In genomic region chr19:48955308-48955958, GRCh38 we compare ENCODE assay signal across 8 cellular contexts. TPM values are rescaled to one million over a fixed set of nuclear protein-coding genes. Genes with fewer than 3 reads are reported as not detected.
A peak's percentile ranks its signal among the peaks of the same experiment; 100 is the strongest.
DNase-seq lines count a peak whose midpoint lies in the region; ATAC-seq and TF ChIP-seq lines count a peak whose summit lies in the region.

No MANE protein-coding gene starts in this region.

- H3K9me3 ChIP-seq in DND-41 (ENCODE audit: insufficient read depth, low read length, severe bottlenecking) (no peaks in the 10 kb centered on the region), PC-3 (ENCODE audit: low read length) (no peaks in the 10 kb centered on the region), parathyroid adenoma (ENCODE audit: control insufficient read depth, low read length) (no peaks in the 10 kb centered on the region)

- H3K9ac ChIP-seq in DND-41 (ENCODE audit: low read depth, low read length) (peak overlapping the region; percentile 89), PC-3 (ENCODE audit: low read length) (peak overlapping the region; percentile 94), parathyroid adenoma (peak overlapping the region; percentile 32)

- POLR2A ChIA-PET in PC-3 (lab: Charles Lee; ENCODE audit: unreplicated experiment) = no interaction called here

- peak overlapping the region; percentile 75 to 89; a peak in 3 of 4 replicates for H3K4me3 ChIP-seq in DND-41 (ENCODE audit: low read depth in 1 of 2, low read length in 2 of 2)
- H3K4me3 ChIP-seq in PC-3 (ENCODE audit: low read length) = peak overlapping the region; percentile 87
- H3K4me3 ChIP-seq in epithelial cell of proximal tubule (ENCODE audit: low read depth, low read length) = peak overlapping the region; percentile 99
- H3K4me3 ChIP-seq in parathyroid adenoma (ENCODE audit: low read depth, low read length) = peak overlapping the region; percentile 91

- H3F3A ChIP-seq in PC-3 (ENCODE audit: low read length, unreplicated experiment) = no peaks in the 10 kb centered on the region

- H3K4me1 ChIP-seq in DND-41 (ENCODE audit: insufficient read depth, low read length) (peaks cover 32% of the 10 kb centered on the region), PC-3 (ENCODE audit: insufficient read depth, low read length) (peaks cover 4% of the 10 kb centered on the region; the same call in 1 of the 2 replicates), parathyroid adenoma (peaks cover 4% of the 10 kb centered on the region)

- CTCF ChIA-PET in PC-3 (lab: Charles Lee) = no interaction called here

- no peaks in the 10 kb centered on the region for H3K9me2 ChIP-seq in PC-3 (replicated peaks; ENCODE audit: low read length)

- H3K27me3 ChIP-seq in DND-41 (ENCODE audit: insufficient read depth, low read length, poor library complexity) (no peaks in the 10 kb centered on the region), PC-3 (ENCODE audit: low read length) (no peaks in the 10 kb centered on the region), parathyroid adenoma (ENCODE audit: control insufficient read depth, insufficient read depth, low read length) (no peaks in the 10 kb centered on the region)

- TF ChIP-seq CTCF in DND-41 (IDR thresholded peaks at IDR 0.05; ENCODE audit: borderline replicate concordance, extremely low read depth, low read length, poor library complexity, severe bottlenecking) (no peak), PC-3 (conservative IDR thresholded peaks at IDR 0.05; ENCODE audit: low read depth, low read length) (no peak), epithelial cell of proximal tubule (conservative IDR thresholded peaks at IDR 0.05; ENCODE audit: low read depth, low read length) (no peak), parathyroid adenoma (IDR thresholded peaks at IDR 0.05) (no peak)

- intact Hi-C loops in PC-3 (cut with micrococcal nuclease) = no loop called here

- peak overlapping the region; percentile 94 for H3K27ac ChIP-seq in DND-41 (ENCODE audit: low read length)
- no peak overlapping the region for H3K27ac ChIP-seq in PC-3 (ENCODE audit: low read length)
- H3K27ac ChIP-seq in parathyroid adenoma = peak overlapping the region; percentile 51

- ATAC-seq in DND-41 (ENCODE audit: insufficient read depth, low read depth) (no peak), PC-3 (no peak)

- H3K36me3 ChIP-seq in DND-41 (ENCODE audit: insufficient read depth, low read length) (peaks cover 15% of the 10 kb centered on the region), PC-3 (ENCODE audit: low read depth, low read length) (no peaks in the 10 kb centered on the region), parathyroid adenoma (ENCODE audit: control insufficient read depth, insufficient read depth, low read length) (no peaks in the 10 kb centered on the region)

- H3K4me2 ChIP-seq in DND-41 (ENCODE audit: insufficient read depth, low read length) = peak overlapping the region; percentile 87
- peak overlapping the region; percentile 83 for H3K4me2 ChIP-seq in PC-3 (ENCODE audit: low read length)
- peak overlapping the region; percentile 95 for H3K4me2 ChIP-seq in parathyroid adenoma (ENCODE audit: low read length)

- peak overlapping the region; percentile 77 for H2AFZ ChIP-seq in DND-41 (ENCODE audit: low read depth, low read length)
- H2AFZ ChIP-seq in PC-3 (ENCODE audit: low read length) = 0 out of 2 replicates have a peak overlapping the region, but pooled peaks have one; percentile 87
- H2AFZ ChIP-seq in parathyroid adenoma = peak overlapping the region; percentile 97

- H4K20me1 ChIP-seq in DND-41 (ENCODE audit: insufficient read depth, low read length) = 0 out of 2 replicates have a peak, but pooled peaks cover 3% of the 10 kb centered on the region
- no peaks in the 10 kb centered on the region for H4K20me1 ChIP-seq in PC-3 (ENCODE audit: low read length)

- no TSS peak for BruUV-seq in PC-3 (replicated peaks; lab: Mats Ljungman, UMichigan)

- peaks cover 29% of the 10 kb centered on the region for H3K79me2 ChIP-seq in DND-41 (ENCODE audit: insufficient read depth, low read length)
- peaks cover 15% of the 10 kb centered on the region for H3K79me2 ChIP-seq in PC-3 (ENCODE audit: low read length)
- H3K79me2 ChIP-seq in parathyroid adenoma = no peaks in the 10 kb centered on the region

- no peak for DNase-seq in DND-41
- DNase-seq in PC-3 = no peak
- DNase-seq in epithelial cell of proximal tubule (ENCODE audit: low read depth) = no peak
- DNase-seq in H4 (ENCODE audit: low spot score) = no peak
- no peak for DNase-seq in putamen (ENCODE audit: low spot score)
- DNase-seq in activated effector memory CD4-positive, alpha-beta T cell treated with Interleukin-2 at 50 U/mL for 16 hours = no peak
- DNase-seq in DMS79 (lab: John Stamatoyannopoulos, UW) = no peak

RNA-seq across cellular contexts. Expression of gene BAX, which starts 0.8 kb away (rescaled TPM):
- total RNA-seq in PC-3 (2014; rRNA removed) (43.0 and 44.8 TPM in 2 replicates), epithelial cell of proximal tubule (173 and 179 TPM in 2 replicates)
- total RNA-seq in H4 (2014; rRNA removed; shearing (Covaris generic)) = 132 and 135 TPM in 2 replicates

RNA-seq across cellular contexts. Expression of gene FTL, which starts 9.7 kb away (rescaled TPM):
- total RNA-seq in PC-3 (2014; rRNA removed) (1,109 and 1,250 TPM in 2 replicates), epithelial cell of proximal tubule (1,293 and 2,420 TPM in 2 replicates)
- total RNA-seq in H4 (2014; rRNA removed; shearing (Covaris generic)) = 22,782 and 25,960 TPM in 2 replicates

RNA-seq across cellular contexts. Expression of gene DHDH, which starts 21.9 kb away (rescaled TPM):
- total RNA-seq in PC-3 (2014; rRNA removed) = 1.6 and 1.8 TPM in 2 replicates
- total RNA-seq in epithelial cell of proximal tubule = 0.07 and 0.35 TPM in 2 replicates
- total RNA-seq in H4 (2014; rRNA removed; shearing (Covaris generic)) = 0.27 TPM in 1 of 2 replicates, not detected in the other

RNA-seq across cellular contexts. Expression of gene GYS1, which starts 37.7 kb away (rescaled TPM):
- 38.6 and 54.0 TPM in 2 replicates for total RNA-seq in PC-3 (2014; rRNA removed)
- total RNA-seq in epithelial cell of proximal tubule = 42.2 and 42.4 TPM in 2 replicates
- 31.7 and 31.9 TPM in 2 replicates for total RNA-seq in H4 (2014; rRNA removed; shearing (Covaris generic))

RNA-seq across cellular contexts. Expression of gene RUVBL2, which starts 38.3 kb away (rescaled TPM):
- total RNA-seq in PC-3 (2014; rRNA removed) (291 and 421 TPM in 2 replicates), epithelial cell of proximal tubule (212 and 389 TPM in 2 replicates)
- total RNA-seq in H4 (2014; rRNA removed; shearing (Covaris generic)) = 353 and 374 TPM in 2 replicates

Comparison
In these comparisons a context has a peak if more than half of its experiments do, and no peak if none do; other contexts are left out.
1. H3K9ac ChIP-seq: peak in every context shown above with its lines; median percentile 94 in PC-3; 89 in DND-41; 32 in parathyroid adenoma.